Comparison of ENCODE assay signal across 9 cellular contexts in genomic region chr17:48546924-48547838, GRCh38. TPM values are rescaled to one million over a fixed set of nuclear protein-coding genes. Genes with fewer than 3 reads are reported as not detected.
DNase-seq lines count a peak whose midpoint lies in the region; ATAC-seq, FAIRE-seq and TF ChIP-seq lines count a peak whose summit lies in the region.
"Had no signal": no experiment of that assay in that cellular context is flagged by ENCODE, and none has a peak within 500 bp of the region (broad histone marks: within the 10 kb centered on the region; RNA-seq: fewer than 3 reads in every experiment).

No MANE protein-coding gene starts in this region.

- peak; percentile 48 for DNase-seq in COR-L47 (lab: John Stamatoyannopoulos, UW)
- DNase-seq in NCI-H2081 treated with DMSO at 0.1 percent for 48 hours (lab: John Stamatoyannopoulos, UW) = peak; percentile 93
- DNase-seq in cardiac fibroblast (ENCODE audit: low read depth in 2 of 2) = peak; percentile 36 to 56
- DNase-seq in naive thymus-derived CD8-positive, alpha-beta T cell = no peak
- DNase-seq in D721Med (ENCODE audit: insufficient read length, low spot score) = no peak

- H3K27me3 Mint-ChIP-seq in naive thymus-derived CD8-positive, alpha-beta T cell = peaks cover 6 to 36% (median 7%) of the 10 kb centered on the region in 5 donors

- peak overlapping the region; percentile 15 to 38 for H3K4me3 ChIP-seq in cardiac fibroblast (replicated peaks in 1 of 2; ENCODE audit: low read depth in 2 of 2, low read length in 2 of 2)

- peak overlapping the region in 9 of 10 donors; percentile 78 to 99 (median 90) for H3K27ac Mint-ChIP-seq in naive thymus-derived CD8-positive, alpha-beta T cell

- TF ChIP-seq CTCF in cardiac fibroblast (IDR thresholded peaks at IDR 0.05; ENCODE audit: low read depth, low read length) (no peak), D721Med (IDR thresholded peaks at IDR 0.05; ENCODE audit: insufficient read depth, missing control alignments) (no peak)

- H3K4me3 Mint-ChIP-seq in naive thymus-derived CD8-positive, alpha-beta T cell = peak overlapping the region; percentile 28 to 99 (median 78)

- H3K9me3 Mint-ChIP-seq in naive thymus-derived CD8-positive, alpha-beta T cell = no peaks in the 10 kb centered on the region

- H3K4me1 Mint-ChIP-seq in naive thymus-derived CD8-positive, alpha-beta T cell = peaks cover 14 to 53% (median 36%) of the 10 kb centered on the region in 4 donors

- no peak for ATAC-seq in naive thymus-derived CD8-positive, alpha-beta T cell
- ATAC-seq in HG03196 (IDR thresholded peaks at IDR 0.05; ENCODE audit: unreplicated experiment) (no peak), GM19324 (IDR thresholded peaks at IDR 0.05; ENCODE audit: low FRiP score, unreplicated experiment) (no peak), HG03469 (IDR thresholded peaks at IDR 0.05; ENCODE audit: unreplicated experiment) (no peak)

- peaks cover 0 to 4% (median 4%) of the 10 kb centered on the region in 3 donors for H3K36me3 Mint-ChIP-seq in naive thymus-derived CD8-positive, alpha-beta T cell

- POLR2A ChIA-PET in naive thymus-derived CD8-positive, alpha-beta T cell (lab: Charles Lee) = interaction anchor here (0.5 to 3.0 kb wide), 11 partner anchors 8 to 1135 kb away, joined by 3 to 9 read pairs (median 5); partner anchors contain the start of gene HOXB4

- FAIRE-seq in D721Med (lab: Jason Lieb, UNC) = no peak

RNA-seq across cellular contexts. Expression of gene HOXB2, which starts 2.3 kb away (rescaled TPM):
- total RNA-seq in naive thymus-derived CD8-positive, alpha-beta T cell = 10 to 100 TPM; 31.9 to 32.4 TPM
- polyA plus RNA-seq in naive thymus-derived CD8-positive, alpha-beta T cell = 10 to 100 TPM in 1 of 3 donors, 1 to 10 TPM in 2; 7.6 to 16.4 (median 8.2) TPM

RNA-seq across cellular contexts. Expression of gene HOXB1, which starts 16.4 kb away (rescaled TPM):
- total RNA-seq in naive thymus-derived CD8-positive, alpha-beta T cell = not detected
- not detected for polyA plus RNA-seq in naive thymus-derived CD8-positive, alpha-beta T cell
- total RNA-seq: lung microvascular endothelial cell had no signal

RNA-seq across cellular contexts. Expression of gene HOXB4, which starts 31.0 kb away (rescaled TPM):
- 1 to 10 TPM; 1.8 to 2.3 TPM for total RNA-seq in naive thymus-derived CD8-positive, alpha-beta T cell
- under 1 TPM in 2 of 3 donors, not detected in 1; 0.06 TPM for polyA plus RNA-seq in naive thymus-derived CD8-positive, alpha-beta T cell

RNA-seq across cellular contexts. Expression of gene HOXB3, which starts 42.9 kb away (rescaled TPM):
- total RNA-seq in naive thymus-derived CD8-positive, alpha-beta T cell = 1 to 10 TPM; 7.2 to 8.1 TPM
- polyA plus RNA-seq in naive thymus-derived CD8-positive, alpha-beta T cell = under 1 TPM in 1 of 3 donors, not detected in 2; 0.19 TPM

RNA-seq across cellular contexts. Expression of gene HOXB5, which starts 46.4 kb away (rescaled TPM):
- total RNA-seq in naive thymus-derived CD8-positive, alpha-beta T cell = not detected
- not detected for polyA plus RNA-seq in naive thymus-derived CD8-positive, alpha-beta T cell
- total RNA-seq: lung microvascular endothelial cell had no signal

Comparison
In these comparisons a context has a peak if more than half of its experiments do, and no peak if none do; other contexts are left out.
1. DNase-seq: peak in COR-L47 (single experiment), NCI-H2081 treated with DMSO at 0.1 percent for 48 hours (single experiment) and cardiac fibroblast (2 of 2); none in naive thymus-derived CD8-positive, alpha-beta T cell (0 of 10) and D721Med (single experiment).